8 cellular contexts compared by ENCODE assay signal in the genomic region with DNA sequence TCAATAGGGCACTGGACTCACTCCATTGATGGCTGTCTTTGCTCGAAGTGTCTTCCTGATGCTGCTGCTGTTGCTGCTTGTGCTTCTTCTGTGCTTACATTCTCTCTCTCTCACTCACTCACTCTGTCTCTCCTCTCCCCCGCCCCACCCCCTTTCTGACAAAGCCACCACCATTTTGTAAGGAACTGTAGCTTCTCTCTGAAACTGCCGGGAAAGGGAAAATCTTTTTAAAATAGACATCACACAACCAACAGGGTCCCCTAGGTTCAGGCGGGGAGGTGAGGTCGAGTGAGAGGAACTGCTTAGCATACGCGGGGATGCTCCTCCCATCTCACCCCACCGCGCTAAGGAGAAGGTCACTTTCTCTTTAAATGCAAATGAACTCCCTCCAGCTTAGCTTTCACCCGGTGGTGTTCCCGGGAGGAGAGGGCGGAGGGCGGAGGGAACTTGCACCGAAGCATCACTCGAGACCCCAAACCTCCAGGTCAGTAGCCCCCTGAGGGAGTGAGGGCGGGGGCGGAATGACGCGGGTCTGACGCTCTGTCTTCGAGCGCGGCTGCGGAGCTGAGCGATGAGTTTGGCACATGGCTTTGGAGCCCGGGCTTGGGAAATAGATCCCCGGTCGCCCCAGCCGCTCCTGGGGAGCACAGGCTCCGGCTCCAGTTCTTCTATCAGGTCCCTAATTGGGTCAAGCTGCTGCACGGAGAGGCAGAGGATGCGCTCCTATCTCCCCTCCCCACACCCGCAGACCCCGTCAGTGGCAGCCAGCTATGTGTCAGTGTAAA. TPM values are rescaled to one million over a fixed set of nuclear protein-coding genes. Genes with fewer than 3 reads are reported as not detected.
DNase-seq lines count a peak whose midpoint lies in the region; ATAC-seq, FAIRE-seq and TF ChIP-seq lines count a peak whose summit lies in the region.

A gene (plus strand): TSS at position 370 of the 785 bp plus-strand sequence. CDS start 1,341 bp downstream, outside the sequence.

- intact Hi-C loops in adrenal gland (cut with DNase I) = loop anchor here in 1 of 2 donors (5.0 kb wide), 1 partner anchor 47 kb away; a partner anchor contains a TSS
- intact Hi-C loops in Right ventricle myocardium superior (cut with DNase I) = no loop called here

- 0 out of 2 replicates have a peak, but pooled peaks cover 3% of the 10 kb centered on the region for H3K79me2 ChIP-seq in SU-DHL-6 (ENCODE audit: insufficient read depth, low read length)

- peak within 1 kb of the TSS; percentile 88 for H3K4me3 Mint-ChIP-seq in osteocyte (ENCODE audit: unreplicated experiment)

- ATAC-seq in Right ventricle myocardium superior (ENCODE audit: poor library complexity) = peak; percentile 70

- H3K27ac Mint-ChIP-seq in osteocyte (ENCODE audit: unreplicated experiment) = peak within 1 kb of the TSS; percentile 96

- H3K27me3 Mint-ChIP-seq in osteocyte (ENCODE audit: unreplicated experiment) = no peaks in the 10 kb centered on the region

- no peaks in the 10 kb centered on the region for H4K20me1 ChIP-seq in SU-DHL-6 (ENCODE audit: low read depth, low read length)

- TF ChIP-seq CTCF in GM12864 (IDR thresholded peaks at IDR 0.05; ENCODE audit: low read depth, low read length, missing control alignments) (no peak), SU-DHL-6 (IDR thresholded peaks at IDR 0.05; ENCODE audit: insufficient read depth, low read length, poor library complexity, severe bottlenecking) (no peak), adrenal gland (IDR thresholded peaks at IDR 0.05) (no peak), osteocyte (IDR thresholded peaks at IDR 0.05) (no peak)

- H3K9me3 ChIP-seq in MG63 (no peaks in the 10 kb centered on the region), SU-DHL-6 (ENCODE audit: insufficient read depth, low read length) (no peaks in the 10 kb centered on the region), adrenal gland (replicated peaks in 1 of 3) (no peaks in the 10 kb centered on the region)

- peak within 1 kb of the TSS; percentile 64 for H3K4me2 ChIP-seq in SU-DHL-6 (ENCODE audit: low read depth, low read length, poor library complexity, severe bottlenecking)

- peak within 1 kb of the TSS; percentile 35 for H2AFZ ChIP-seq in SU-DHL-6 (ENCODE audit: low read depth, low read length, severe bottlenecking)

- DNase-seq in GM12864 (ENCODE audit: low read depth) (no peak), MG63 (peak; percentile 42), adrenal gland (peak; percentile 62 to 86 (median 76)), Right ventricle myocardium superior (peak; percentile 84), osteocyte (ENCODE audit: extremely low spot score, unreplicated experiment) (no peak), RCC 7860 (ENCODE audit: low spot score) (no peak)

- H3F3A ChIP-seq in SU-DHL-6 (ENCODE audit: insufficient read depth) = peaks cover 23% of the 10 kb centered on the region

- FAIRE-seq in RCC 7860 (lab: Jason Lieb, UNC) = no peak

- peak within 1 kb of the TSS; percentile 62 for H3K27ac ChIP-seq in SU-DHL-6 (ENCODE audit: low read depth, low read length)
- H3K27ac ChIP-seq in adrenal gland = peak within 1 kb of the TSS; percentile 20 to 90 (median 76)
- peak within 1 kb of the TSS; percentile 14 for H3K27ac ChIP-seq in urinary bladder (ENCODE audit: low read depth)

- H3K4me3 ChIP-seq in GM12864 (ENCODE audit: low read depth, low read length) (peak within 1 kb of the TSS; percentile 65), MG63 (peak within 1 kb of the TSS; percentile 48), SU-DHL-6 (ENCODE audit: insufficient read depth, low read length, poor library complexity, severe bottlenecking) (peak within 1 kb of the TSS; percentile 76), adrenal gland (peak within 1 kb of the TSS in 3 of 4 donors; percentile 51 to 77 (median 56)), urinary bladder (ENCODE audit: low read depth, low read length) (peak within 1 kb of the TSS; percentile 43)

- peaks cover 5% of the 10 kb centered on the region for H3K36me3 Mint-ChIP-seq in osteocyte (ENCODE audit: unreplicated experiment)

- no peaks in the 10 kb centered on the region for H3K9me2 ChIP-seq in SU-DHL-6 (replicated peaks; ENCODE audit: insufficient read depth, low read length)

- H3K36me3 ChIP-seq in MG63 (peaks cover 23% of the 10 kb centered on the region), SU-DHL-6 (ENCODE audit: low read length) (no peaks in the 10 kb centered on the region), adrenal gland (replicated peaks in 1 of 2) (peaks cover 0 to 30% of the 10 kb centered on the region in 2 donors), urinary bladder (ENCODE audit: insufficient read depth) (no peaks in the 10 kb centered on the region)

- H3K4me1 ChIP-seq in adrenal gland (replicated peaks in 1 of 2) (peaks cover 35 to 49% of the 10 kb centered on the region in 2 donors), urinary bladder (ENCODE audit: insufficient read depth) (no peaks in the 10 kb centered on the region)

- peak in 1 of 2 donors; percentile 20 for TF ChIP-seq POLR2A in adrenal gland (IDR thresholded peaks at IDR 0.05)

- H3K4me1 Mint-ChIP-seq in osteocyte (ENCODE audit: unreplicated experiment) = peaks cover 35% of the 10 kb centered on the region

- 0 to 1% (median 1%) methylated on average over 19 to 34 of the region's 34 CpGs for WGBS in adrenal gland, 4 donors
- under 1% methylated on average over 34 of the region's 34 CpGs for WGBS in urinary bladder

- H3K27me3 ChIP-seq in MG63 = no peaks in the 10 kb centered on the region
- H3K27me3 ChIP-seq in SU-DHL-6 (ENCODE audit: low read length) = no peaks in the 10 kb centered on the region
- H3K27me3 ChIP-seq in adrenal gland = no peaks in the 10 kb centered on the region

- peak within 1 kb of the TSS; percentile 71 for H3K9ac ChIP-seq in SU-DHL-6 (ENCODE audit: low read length)

- H3K9me3 Mint-ChIP-seq in osteocyte (ENCODE audit: unreplicated experiment) = no peaks in the 10 kb centered on the region

RNA-seq across cellular contexts. Expression of the gene that starts here (rescaled TPM):
- 1.5 TPM in 1 of 2 replicates, not detected in the other for total RNA-seq in MG63 (2014; rRNA removed; shearing (Covaris generic); ENCODE audit: low replicate concordance)
- total RNA-seq in adrenal gland (10 to 100 TPM; 11.4 to 31.4 (median 20.1) TPM), Right ventricle myocardium superior (25.0 TPM), osteocyte (24.0 and 29.9 TPM in 2 replicates), urinary bladder (17.3 TPM)
- polyA plus RNA-seq in adrenal gland (10 to 100 TPM in 2 of 3 donors, 1 to 10 TPM in 1; 3.4 to 47.7 (median 42.6) TPM), urinary bladder (16.4 TPM)

Comparison
In these comparisons a context has a peak if more than half of its experiments do, and no peak if none do; other contexts are left out.
1. DNase-seq: peak in MG63 (single experiment), adrenal gland (7 of 7) and Right ventricle myocardium superior (single experiment); none in GM12864 (single experiment), osteocyte (single experiment) and RCC 7860 (single experiment).
2. H3K27ac ChIP-seq: peak in every context shown above with its lines; median percentile 76 in adrenal gland; 62 in SU-DHL-6; 14 in urinary bladder.
3. Peak in every context shown above with its lines, with median percentiles within 50 percentile points of each other: H3K4me3 ChIP-seq.